11 cellular contexts compared by ENCODE assay signal in the genomic region with DNA sequence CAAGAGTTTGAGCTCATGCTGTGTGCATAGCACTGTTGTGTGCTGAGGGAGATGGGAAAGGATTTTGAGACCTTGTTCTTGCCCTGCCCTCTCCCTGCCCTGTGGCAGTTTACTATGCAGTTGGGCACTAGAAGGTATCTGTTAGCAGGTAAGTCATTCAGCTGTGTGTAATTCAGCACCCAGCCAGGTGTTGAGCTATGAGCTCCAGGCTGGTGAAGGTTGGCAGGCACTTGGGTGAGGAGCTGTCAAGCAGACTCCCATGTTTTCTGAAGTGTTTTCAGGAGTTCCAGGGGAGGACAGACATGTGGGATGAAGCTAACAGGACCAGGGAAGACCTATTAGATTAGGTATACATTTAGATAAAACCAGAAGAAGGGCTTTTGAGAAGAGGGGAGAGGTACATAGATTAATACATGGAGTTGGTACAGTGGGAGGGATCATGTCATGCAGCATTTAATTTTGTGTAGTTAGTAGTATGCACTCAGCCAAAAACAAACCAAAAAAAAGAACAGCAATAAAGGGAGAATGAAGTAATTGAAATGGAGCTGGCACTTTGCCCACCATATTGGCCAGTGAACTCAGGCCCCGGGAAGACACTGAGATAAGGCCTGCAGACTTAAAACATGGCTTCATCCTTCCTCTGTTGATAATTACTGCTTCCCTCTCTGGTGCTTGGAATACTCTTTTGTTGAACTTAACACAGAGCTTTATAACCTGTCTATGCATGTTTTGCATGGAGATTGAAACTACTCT. TPM values are rescaled to one million over a fixed set of nuclear protein-coding genes. Genes with fewer than 3 reads are reported as not detected.
DNase-seq lines count a peak whose midpoint lies in the region; ATAC-seq and TF ChIP-seq lines count a peak whose summit lies in the region.
"Had no signal": no experiment of that assay in that cellular context is flagged by ENCODE, and none has a peak within 500 bp of the region (broad histone marks: within the 10 kb centered on the region; RNA-seq: fewer than 3 reads in every experiment).

No MANE protein-coding gene starts in this region.

- H3K18ac ChIP-seq in H9 (ENCODE audit: insufficient read length, low read depth, low read length) (no peak overlapping the region), neuronal stem cell (ENCODE audit: low read length) (no peak overlapping the region)

- no peaks in the 10 kb centered on the region for H3K9me3 Mint-ChIP-seq in H9
- H3K9me3 Mint-ChIP-seq in natural killer cell treated with Interleukin-12 subunit alpha and Interleukin-12 subunit beta and Interleukin-15 and Interleukin-18, amount 100 ng/mL, for 72 hours, result no peaks in the 10 kb centered on the region
- H3K9me3 Mint-ChIP-seq: activated CD4-positive, alpha-beta T cell treated with anti-CD3 and anti-CD28 coated beads, Interleukin-2, amount 10 ng/mL, durations not matched to agents 7 days and 5 days; stimulated activated memory B cell treated with anti-CD40 and anti-IgM and Interleukin-4, amounts not matched to agents 10 μg/mL and 1 μg/mL and 100 μg/mL, for 72 hours had no signal

- H3K4me2 ChIP-seq in H9 (ENCODE audit: insufficient read depth, insufficient read length, low read length), result peak overlapping the region; percentile 98
- H3K4me2 ChIP-seq in neuronal stem cell (ENCODE audit: insufficient read depth, low read length, poor library complexity, severe bottlenecking), result no peak overlapping the region

- H2BK5ac ChIP-seq in H9 (ENCODE audit: insufficient read length, low read length) (no peak overlapping the region), neuronal stem cell (ENCODE audit: low read length) (no peak overlapping the region)

- no peak overlapping the region for H4K91ac ChIP-seq in H9 (ENCODE audit: insufficient read length, low read depth, low read length)
- H4K91ac ChIP-seq in neuronal stem cell (ENCODE audit: low read depth, low read length, poor library complexity), result no peak overlapping the region

- no peak overlapping the region for H3K56ac ChIP-seq in H9 (ENCODE audit: insufficient read length, low read depth, low read length)

- H4K5ac ChIP-seq in H9 (ENCODE audit: insufficient read length, low read depth, low read length), result no peak overlapping the region

- H3K36me3 ChIP-seq in gastrocnemius medialis (no peaks in the 10 kb centered on the region), neuronal stem cell (replicated peaks in 1 of 2; ENCODE audit: control insufficient read depth in 2 of 2, insufficient read depth in 2 of 2, low read length in 2 of 2) (peaks cover 0 to 14% of the 10 kb centered on the region in 2 donors)

- no peak overlapping the region for H3K27ac Mint-ChIP-seq in H9
- no peak overlapping the region for H3K27ac Mint-ChIP-seq in natural killer cell treated with Interleukin-12 subunit alpha and Interleukin-12 subunit beta and Interleukin-15 and Interleukin-18, amount 100 ng/mL, for 72 hours
- H3K27ac Mint-ChIP-seq: activated CD4-positive, alpha-beta T cell treated with anti-CD3 and anti-CD28 coated beads, Interleukin-2, amount 10 ng/mL, durations not matched to agents 7 days and 5 days; stimulated activated memory B cell treated with anti-CD40 and anti-IgM and Interleukin-4, amounts not matched to agents 10 μg/mL and 1 μg/mL and 100 μg/mL, for 72 hours had no signal

- H3K9me3 ChIP-seq in H9 (ENCODE audit: control insufficient read depth, low read depth, low read length) (no peaks in the 10 kb centered on the region), gastrocnemius medialis (no peaks in the 10 kb centered on the region), neuronal stem cell (replicated peaks in 1 of 2; ENCODE audit: control insufficient read depth in 2 of 2, insufficient read depth in 1 of 2, low read depth in 1 of 2, low read length in 2 of 2) (no peaks in the 10 kb centered on the region)

- H3K36me3 Mint-ChIP-seq in H9 (ENCODE audit: insufficient read depth in 1 of 3, low read depth in 3 of 3), result peaks cover 4 to 9% (median 7%) of the 10 kb centered on the region in 3 experiments; a peak in 6 of 7 replicates
- H3K36me3 Mint-ChIP-seq in natural killer cell treated with Interleukin-12 subunit alpha and Interleukin-12 subunit beta and Interleukin-15 and Interleukin-18, amount 100 ng/mL, for 72 hours, result peaks cover under 1% of the 10 kb centered on the region

- H3K27me3 Mint-ChIP-seq in H9 (ENCODE audit: low read depth), result no peaks in the 10 kb centered on the region; the same call in 1 of the 2 replicates
- no peaks in the 10 kb centered on the region for H3K27me3 Mint-ChIP-seq in natural killer cell treated with Interleukin-12 subunit alpha and Interleukin-12 subunit beta and Interleukin-15 and Interleukin-18, amount 100 ng/mL, for 72 hours
- H3K27me3 Mint-ChIP-seq: activated CD4-positive, alpha-beta T cell treated with anti-CD3 and anti-CD28 coated beads, Interleukin-2, amount 10 ng/mL, durations not matched to agents 7 days and 5 days; stimulated activated memory B cell treated with anti-CD40 and anti-IgM and Interleukin-4, amounts not matched to agents 10 μg/mL and 1 μg/mL and 100 μg/mL, for 72 hours had no signal

- H2BK120ac ChIP-seq in H9 (ENCODE audit: low read depth, low read length, poor library complexity, severe bottlenecking), result no peak overlapping the region
- no peak overlapping the region for H2BK120ac ChIP-seq in neuronal stem cell (ENCODE audit: low read depth, low read length)

- H3K79me1 ChIP-seq in H9 (ENCODE audit: insufficient read depth, low read depth, low read length, poor library complexity, severe bottlenecking), result peaks cover 4% of the 10 kb centered on the region
- peaks cover 13% of the 10 kb centered on the region for H3K79me1 ChIP-seq in neuronal stem cell (ENCODE audit: low read depth, low read length)

- no peak overlapping the region for H3K27ac ChIP-seq in H9 (ENCODE audit: insufficient read length, low read depth, low read length)
- H3K27ac ChIP-seq in gastrocnemius medialis, result peak overlapping the region; percentile 88 to 94 (median 91)
- H3K27ac ChIP-seq in neuronal stem cell (replicated peaks; ENCODE audit: low read length), result no peak overlapping the region

- H4K8ac ChIP-seq in H9 (replicated peaks; ENCODE audit: insufficient read length, low read depth, low read length) (no peak overlapping the region), neuronal stem cell (ENCODE audit: low read depth, low read length) (no peak overlapping the region)

- H2BK20ac ChIP-seq in H9 (ENCODE audit: low read depth, low read length, poor library complexity, severe bottlenecking), result no peak overlapping the region

- peaks cover 46 to 47% of the 10 kb centered on the region in 2 experiments for H3K4me1 Mint-ChIP-seq in H9
- H3K4me1 Mint-ChIP-seq in natural killer cell treated with Interleukin-12 subunit alpha and Interleukin-12 subunit beta and Interleukin-15 and Interleukin-18, amount 100 ng/mL, for 72 hours (ENCODE audit: low read depth in 2 of 2), result peaks cover 45 to 46% of the 10 kb centered on the region in 2 donors

- H3K23ac ChIP-seq in H9 (ENCODE audit: insufficient read length, low read depth, low read length) (no peak overlapping the region), neuronal stem cell (ENCODE audit: low read depth, low read length, poor library complexity) (no peak overlapping the region)

- H3K9ac ChIP-seq in H9 (ENCODE audit: extremely low read depth, insufficient read length, low read length) (no peak overlapping the region), neuronal stem cell (ENCODE audit: low read depth, low read length, poor library complexity) (no peak overlapping the region)

- in situ Hi-C loops in gastrocnemius medialis (cut with MboI; ENCODE audit: low sequenced_read_pairs in 4 of 4), result no loop called here

- no peak for TF ChIP-seq POLR2A in gastrocnemius medialis (IDR thresholded peaks at IDR 0.05)

- DNase-seq in H9, result no peak
- peak; percentile 46 for DNase-seq in RPMI7951 (ENCODE audit: low read depth)
- DNase-seq in fibroblast of peridontal ligament (ENCODE audit: extremely low read depth), result peak; percentile 51
- DNase-seq in gastrocnemius medialis, result no peak
- DNase-seq in neuronal stem cell (ENCODE audit: low spot score), result no peak
- DNase-seq in cerebellum (ENCODE audit: low spot score), result no peak
- no peak for DNase-seq in natural killer cell treated with Interleukin-12 subunit alpha and Interleukin-12 subunit beta and Interleukin-15 and Interleukin-18, amount 100 ng/mL, for 72 hours (ENCODE audit: low spot score)
- DNase-seq: activated CD4-positive, alpha-beta T cell treated with anti-CD3 and anti-CD28 coated beads, Interleukin-2, amount 10 ng/mL, durations not matched to agents 7 days and 5 days; NCI-H1417 treated with DMSO at 0.1 percent for 48 hours had no signal

- peaks cover 60% of the 10 kb centered on the region for H3K79me2 ChIP-seq in H9 (ENCODE audit: insufficient read depth, low read length)

- H2AK5ac ChIP-seq in H9 (ENCODE audit: insufficient read length, low read length) (no peak overlapping the region), neuronal stem cell (ENCODE audit: low read depth, low read length) (no peak overlapping the region)

- intact Hi-C loops in gastrocnemius medialis (cut with DNase I; ENCODE audit: low total_unique reads), result no loop called here

- no peak overlapping the region for H3K4me3 Mint-ChIP-seq in H9
- no peak overlapping the region for H3K4me3 Mint-ChIP-seq in natural killer cell treated with Interleukin-12 subunit alpha and Interleukin-12 subunit beta and Interleukin-15 and Interleukin-18, amount 100 ng/mL, for 72 hours
- H3K4me3 Mint-ChIP-seq: activated CD4-positive, alpha-beta T cell treated with anti-CD3 and anti-CD28 coated beads, Interleukin-2, amount 10 ng/mL, durations not matched to agents 7 days and 5 days; stimulated activated memory B cell treated with anti-CD40 and anti-IgM and Interleukin-4, amounts not matched to agents 10 μg/mL and 1 μg/mL and 100 μg/mL, for 72 hours had no signal

- TF ChIP-seq CTCF in H9 (conservative IDR thresholded peaks at IDR 0.05) (no peak), gastrocnemius medialis (IDR thresholded peaks at IDR 0.05 in 4 of 5, conservative IDR thresholded peaks at IDR 0.05 in 1 of 5) (no peak)

- no peak overlapping the region for H3K14ac ChIP-seq in H9 (ENCODE audit: insufficient read depth, low read length)
- no peak overlapping the region for H3K14ac ChIP-seq in neuronal stem cell (ENCODE audit: low read length)

- H2AFZ ChIP-seq in H9 (ENCODE audit: low read length) (no peak overlapping the region), neuronal stem cell (ENCODE audit: low read length) (no peak overlapping the region)

- H3K4me3 ChIP-seq in gastrocnemius medialis (peak overlapping the region in 2 of 4 donors; percentile 81 to 93), neuronal stem cell (ENCODE audit: low read length in 2 of 2) (no peak overlapping the region)

- no peaks in the 10 kb centered on the region for H3K27me3 ChIP-seq in H9 (ENCODE audit: insufficient read depth, low read length)
- H3K27me3 ChIP-seq in gastrocnemius medialis, result no peaks in the 10 kb centered on the region
- H3K27me3 ChIP-seq in neuronal stem cell (ENCODE audit: control insufficient read depth in 3 of 3, insufficient read depth in 3 of 3, low read depth in 1 of 3, low read length in 3 of 3), result no peaks in the 10 kb centered on the region

- H2BK12ac ChIP-seq in H9 (ENCODE audit: insufficient read length, low read depth, low read length) (no peak overlapping the region), neuronal stem cell (ENCODE audit: low read length) (no peak overlapping the region)

- H3K4ac ChIP-seq in H9 (ENCODE audit: low read depth, low read length) (no peak overlapping the region), neuronal stem cell (ENCODE audit: low read length) (no peak overlapping the region)

- H3T11ph ChIP-seq in H9 (ENCODE audit: low read length), result no peak overlapping the region

- H2BK15ac ChIP-seq in H9 (ENCODE audit: low read depth, low read length) (no peak overlapping the region), neuronal stem cell (ENCODE audit: low read length) (no peak overlapping the region)

- WGBS in H9 (ENCODE audit: extremely low coverage, insufficient read length, low lambda C conversion rate), result no CpG with 5 or more reads among the region's 1 CpG
- no CpG with 5 or more reads among the region's 1 CpG for WGBS in neuronal stem cell (ENCODE audit: extremely low coverage in 2 of 2, insufficient read length in 2 of 2, insufficient replicate concordance in 1 of 2), 2 donors

- peaks cover 22% of the 10 kb centered on the region for H3K23me2 ChIP-seq in H9 (ENCODE audit: insufficient read length, low read depth, low read length, poor library complexity, severe bottlenecking)

- H3K4me1 ChIP-seq in H9 (ENCODE audit: insufficient read depth, low read length) (peaks cover 16% of the 10 kb centered on the region; the same call in 1 of the 2 replicates), gastrocnemius medialis (peaks cover 46 to 47% of the 10 kb centered on the region in 2 donors), neuronal stem cell (ENCODE audit: control insufficient read depth in 2 of 2, insufficient read depth in 1 of 2, low read depth in 1 of 2, low read length in 2 of 2) (peaks cover 11 to 14% of the 10 kb centered on the region in 2 donors)

- ATAC-seq in gastrocnemius medialis (no peak), HG03280 (IDR thresholded peaks at IDR 0.05; ENCODE audit: unreplicated experiment) (no peak)
- ATAC-seq in natural killer cell treated with Interleukin-12 subunit alpha and Interleukin-12 subunit beta and Interleukin-15 and Interleukin-18, amount 100 ng/mL, for 72 hours, result no peak
- ATAC-seq: stimulated activated memory B cell treated with anti-CD40 and anti-IgM and Interleukin-4, amounts not matched to agents 10 μg/mL and 1 μg/mL and 100 μg/mL, for 72 hours had no signal

- no peaks in the 10 kb centered on the region for H4K20me1 ChIP-seq in H9 (ENCODE audit: control insufficient read depth, insufficient read depth, insufficient read length)

RNA-seq across cellular contexts. Expression of gene PANX1, which starts 2.9 kb away (rescaled TPM):
- total RNA-seq in H9 (2021), result 37.4 and 37.5 TPM in 2 replicates
- 40.6 and 42.9 TPM in 2 replicates for total RNA-seq in RPMI7951 (2014; rRNA removed; shearing (Covaris generic))
- 100 to 1,000 TPM in 1 of 4 donors, 10 to 100 TPM in 3; 29.1 to 109 (median 37.9) TPM for total RNA-seq in gastrocnemius medialis
- 14.5 TPM for polyA plus RNA-seq in neuronal stem cell (2013, experiment 1 of 2)
- polyA plus RNA-seq in neuronal stem cell (2013, experiment 2 of 2), result 14.8 TPM
- 117 TPM for total RNA-seq in cerebellum
- 10 to 100 TPM; 16.5 to 25.5 TPM for total RNA-seq in natural killer cell treated with Interleukin-12 subunit alpha and Interleukin-12 subunit beta and Interleukin-15 and Interleukin-18, amount 100 ng/mL, for 72 hours

Comparison
In these comparisons a context has a peak if more than half of its experiments do, and no peak if none do; other contexts are left out.
1. DNase-seq: peak in RPMI7951 (single experiment) and fibroblast of peridontal ligament (single experiment); none in H9 (single experiment), gastrocnemius medialis (0 of 2), neuronal stem cell (single experiment), cerebellum (single experiment) and natural killer cell treated with Interleukin-12 subunit alpha and Interleukin-12 subunit beta and Interleukin-15 and Interleukin-18, amount 100 ng/mL, for 72 hours (single experiment).
2. H3K27ac ChIP-seq: peak in gastrocnemius medialis (4 of 4); none in H9 (single experiment) and neuronal stem cell (single experiment).